1 cellular context compared by ENCODE assay signal in genomic region chr1:17438176-17438976, GRCh38.
TF ChIP-seq lines count a peak whose summit lies in the region.

No MANE protein-coding gene starts in this region.

TF ChIP-seq in IMR-90, 13 proteins besides CTCF, POLR2A, EP300 and RAD21 (continued from another document):
- TF ChIP-seq ELK1 (IDR thresholded peaks at IDR 0.05; ENCODE audit: borderline replicate concordance, low read depth, low read length), result no peak
- no peak for TF ChIP-seq CEBPB (IDR thresholded peaks at IDR 0.05; ENCODE audit: low read depth, low read length)
- TF ChIP-seq MAZ (IDR thresholded peaks at IDR 0.05; ENCODE audit: borderline replicate concordance, low read depth, low read length), result no peak; the same call in 1 of the 2 replicates
- TF ChIP-seq FOS (IDR thresholded peaks at IDR 0.05; ENCODE audit: low read depth, low read length), result no peak
- no peak for TF ChIP-seq CHD1 (IDR thresholded peaks at IDR 0.05; ENCODE audit: low read depth, low read length)
- no peak for TF ChIP-seq MXI1 (IDR thresholded peaks at IDR 0.05; ENCODE audit: borderline replicate concordance, low read depth, low read length)
- no peak for TF ChIP-seq SMC3 (IDR thresholded peaks at IDR 0.05; ENCODE audit: low read depth, low read length)
- TF ChIP-seq MAFK (IDR thresholded peaks at IDR 0.05; ENCODE audit: low read depth, low read length), result no peak
- no peak for TF ChIP-seq BHLHE40 (IDR thresholded peaks at IDR 0.05; ENCODE audit: low read depth, low read length)
- TF ChIP-seq RCOR1 (IDR thresholded peaks at IDR 0.05; ENCODE audit: insufficient replicate concordance, low read length), result no peak
- TF ChIP-seq USF2 (IDR thresholded peaks at IDR 0.05; ENCODE audit: low read depth, low read length), result no peak
- TF ChIP-seq NFE2L2 (IDR thresholded peaks at IDR 0.05; ENCODE audit: low read depth, low read length), result no peak
